24 cellular contexts compared by ENCODE assay signal in genomic region chr7:157656195-157656769, GRCh38.
DNase-seq lines count a peak whose midpoint lies in the region; ATAC-seq and TF ChIP-seq lines count a peak whose summit lies in the region.
"Had no signal": no experiment of that assay in that cellular context is flagged by ENCODE, and none has a peak within 500 bp of the region (broad histone marks: within the 10 kb centered on the region; RNA-seq: fewer than 3 reads in every experiment).

No MANE protein-coding gene starts in this region.

- H3K36me3 ChIP-seq in BLaER1 (no peaks in the 10 kb centered on the region), HCT116 (ENCODE audit: control insufficient read depth in 1 of 2, insufficient read depth in 2 of 2, low read length in 2 of 2) (no peaks in the 10 kb centered on the region), neural progenitor cell (no peaks in the 10 kb centered on the region)
- H3K36me3 ChIP-seq: left ventricle myocardium inferior had no signal

- peak; percentile 55; the same call in 1 of the 2 replicates for ATAC-seq in HCT116
- no peak for ATAC-seq in stimulated activated naive CD8-positive, alpha-beta T cell treated with anti-CD3 and anti-CD28 coated beads, Interleukin-15, amount 100 ng/mL, for 72 hours
- ATAC-seq in GM21619 (IDR thresholded peaks at IDR 0.05; ENCODE audit: unreplicated experiment): no peak
- ATAC-seq: activated naive CD8-positive, alpha-beta T cell treated with anti-CD3 and anti-CD28 coated beads, Interleukin-2, amount 50 U/mL, for 24 hours; naive thymus-derived CD4-positive, alpha-beta T cell; stimulated activated naive CD8-positive, alpha-beta T cell treated with anti-CD3 and anti-CD28 coated beads, Interleukin-15, Interleukin-2, amounts not matched to agents 100 U/mL and 50 U/mL, for 24 hours had no signal

- H3K4me3 Mint-ChIP-seq in chondrocyte (ENCODE audit: unreplicated experiment): no peak overlapping the region
- H3K4me3 Mint-ChIP-seq in neural progenitor cell: no peak overlapping the region
- no peak overlapping the region for H3K4me3 Mint-ChIP-seq in stimulated activated naive CD8-positive, alpha-beta T cell treated with anti-CD3 and anti-CD28 coated beads, Interleukin-15, amount 100 ng/mL, for 72 hours
- H3K4me3 Mint-ChIP-seq: activated naive CD8-positive, alpha-beta T cell treated with anti-CD3 and anti-CD28 coated beads, Interleukin-2, amount 50 U/mL, for 24 hours; central memory CD8-positive, alpha-beta T cell; immature natural killer cell; naive thymus-derived CD4-positive, alpha-beta T cell had no signal

- CTCF ChIA-PET in HCT116 (lab: Charles Lee): no interaction called here

- no peaks in the 10 kb centered on the region for H3K9me3 Mint-ChIP-seq in chondrocyte (ENCODE audit: low read depth)
- H3K9me3 Mint-ChIP-seq in neural progenitor cell: no peaks in the 10 kb centered on the region
- H3K9me3 Mint-ChIP-seq in stimulated activated naive CD8-positive, alpha-beta T cell treated with anti-CD3 and anti-CD28 coated beads, Interleukin-15, amount 100 ng/mL, for 72 hours: no peaks in the 10 kb centered on the region
- H3K9me3 Mint-ChIP-seq: activated naive CD8-positive, alpha-beta T cell treated with anti-CD3 and anti-CD28 coated beads, Interleukin-2, amount 50 U/mL, for 24 hours; central memory CD8-positive, alpha-beta T cell; naive thymus-derived CD4-positive, alpha-beta T cell had no signal

- H3K9me2 ChIP-seq in HCT116 (ENCODE audit: insufficient read depth): no peaks in the 10 kb centered on the region

- no peak overlapping the region for H2AFZ ChIP-seq in HCT116 (ENCODE audit: low read depth, low read length, poor library complexity, severe bottlenecking)
- H2AFZ ChIP-seq in neural progenitor cell (replicated peaks): no peak overlapping the region

- TF ChIP-seq RAD21 in HCT116 (IDR thresholded peaks at IDR 0.05; ENCODE audit: low read depth): no peak

- H3K79me2 ChIP-seq in HCT116 (ENCODE audit: insufficient read depth, low read length) (no peaks in the 10 kb centered on the region), neural progenitor cell (ENCODE audit: low read depth) (no peaks in the 10 kb centered on the region)

- no peak for DNase-seq in HCT116 (ENCODE audit: low read depth, low spot score)
- DNase-seq in chondrocyte (ENCODE audit: low spot score): peak; percentile 90
- no peak for DNase-seq in neural progenitor cell (ENCODE audit: low spot score)
- DNase-seq in stimulated activated naive CD8-positive, alpha-beta T cell treated with anti-CD3 and anti-CD28 coated beads, Interleukin-15, amount 100 ng/mL, for 72 hours: no peak
- no peak for DNase-seq in activated CD4-positive, CD25-positive, alpha-beta regulatory T cell (lab: John Stamatoyannopoulos, UW)
- no peak for DNase-seq in cerebellar nuclear complex (lab: John Stamatoyannopoulos, UW)
- DNase-seq: activated gamma-delta T cell; activated naive CD8-positive, alpha-beta T cell treated with anti-CD3 and anti-CD28 coated beads, Interleukin-2, amount 50 U/mL, for 24 hours; activated T-cell treated with anti-CD3 and anti-CD28 coated beads, Interleukin-2, amount 50 U/mL, for 1 hour; GF-D8; hypothalamus; immature natural killer cell; left ventricle myocardium inferior; midbrain; naive thymus-derived CD4-positive, alpha-beta T cell; NCI-H187 treated with DMSO at 0.1 percent for 48 hours; NCI-H526 treated with DMSO at 0.1 percent for 48 hours; occipital lobe; SJCRH30; stimulated activated naive CD8-positive, alpha-beta T cell treated with anti-CD3 and anti-CD28 coated beads, Interleukin-15, Interleukin-2, amounts not matched to agents 100 U/mL and 50 U/mL, for 24 hours had no signal

- TF ChIP-seq CTCF in HCT116 (IDR thresholded peaks at IDR 0.05 in 2 of 3, conservative IDR thresholded peaks at IDR 0.05 in 1 of 3; ENCODE audit: borderline replicate concordance in 1 of 3, insufficient read depth in 1 of 3, low read depth in 2 of 3, low read length in 2 of 3) (peak in 1 of 3 experiments; percentile 43; a peak in 3 of 6 replicates), chondrocyte (IDR thresholded peaks at IDR 0.05) (no peak), neural progenitor cell (IDR thresholded peaks at IDR 0.05) (peak; percentile 11)

- RAD21 ChIA-PET in HCT116 (lab: Charles Lee; ENCODE audit: low non-redundant PET in 1 of 2, low total read pairs in 2 of 2, uncharacterized antibody in 2 of 2, unreplicated experiment in 2 of 2): no interaction called here

- peaks cover 88% of the 10 kb centered on the region for H3K4me1 ChIP-seq in BLaER1
- peaks cover 0 to 7% of the 10 kb centered on the region in 2 experiments; a peak in 2 of 4 replicates for H3K4me1 ChIP-seq in HCT116 (ENCODE audit: control insufficient read depth in 1 of 2, insufficient read depth in 2 of 2, low read length in 2 of 2)
- no peaks in the 10 kb centered on the region for H3K4me1 ChIP-seq in neural progenitor cell
- H3K4me1 ChIP-seq: A549, left ventricle myocardium inferior, SJCRH30 had no signal

- H3K36me3 Mint-ChIP-seq in chondrocyte (ENCODE audit: low read depth): no peaks in the 10 kb centered on the region
- H3K36me3 Mint-ChIP-seq in neural progenitor cell: peaks cover 32% of the 10 kb centered on the region
- H3K36me3 Mint-ChIP-seq: immature natural killer cell; naive thymus-derived CD4-positive, alpha-beta T cell had no signal

- H3K27me3 ChIP-seq in BLaER1 (no peaks in the 10 kb centered on the region), HCT116 (ENCODE audit: insufficient read depth, low read length) (no peaks in the 10 kb centered on the region), neural progenitor cell (no peaks in the 10 kb centered on the region)
- H3K27me3 ChIP-seq: SJCRH30 had no signal

- no peak for TF ChIP-seq POLR2A in HCT116 (IDR thresholded peaks at IDR 0.05; ENCODE audit: borderline replicate concordance, extremely low read depth, insufficient read depth, insufficient read length)

- POLR2A ChIA-PET in HCT116 (lab: Charles Lee): no interaction called here

- no peaks in the 10 kb centered on the region for H3F3A ChIP-seq in neural progenitor cell (ENCODE audit: low read depth)

- H3K9me3 ChIP-seq in BLaER1: no peaks in the 10 kb centered on the region
- no peaks in the 10 kb centered on the region for H3K9me3 ChIP-seq in HCT116 (ENCODE audit: control insufficient read depth in 1 of 2, insufficient read depth in 1 of 2, low read depth in 1 of 2, low read length in 2 of 2)
- no peaks in the 10 kb centered on the region for H3K9me3 ChIP-seq in neural progenitor cell (ENCODE audit: low read depth)
- H3K9me3 ChIP-seq: A549, left ventricle myocardium inferior, SJCRH30 had no signal

- H3K27ac ChIP-seq in BLaER1 (peak overlapping the region; percentile 51; the same call in 1 of the 2 replicates), HCT116 (ENCODE audit: low read depth, low read length) (no peak overlapping the region), neural progenitor cell (no peak overlapping the region)
- H3K27ac ChIP-seq: A549, left ventricle myocardium inferior, SJCRH30 had no signal

- peaks cover 3% of the 10 kb centered on the region for H3K27me3 Mint-ChIP-seq in chondrocyte (ENCODE audit: low read depth)
- H3K27me3 Mint-ChIP-seq in neural progenitor cell (ENCODE audit: insufficient read depth, low read depth): peaks cover 8% of the 10 kb centered on the region
- no peaks in the 10 kb centered on the region for H3K27me3 Mint-ChIP-seq in stimulated activated naive CD8-positive, alpha-beta T cell treated with anti-CD3 and anti-CD28 coated beads, Interleukin-15, amount 100 ng/mL, for 72 hours
- H3K27me3 Mint-ChIP-seq: activated naive CD8-positive, alpha-beta T cell treated with anti-CD3 and anti-CD28 coated beads, Interleukin-2, amount 50 U/mL, for 24 hours; central memory CD8-positive, alpha-beta T cell; naive thymus-derived CD4-positive, alpha-beta T cell had no signal

- no peak overlapping the region for H3K27ac Mint-ChIP-seq in chondrocyte (ENCODE audit: unreplicated experiment)
- no peak overlapping the region for H3K27ac Mint-ChIP-seq in neural progenitor cell
- no peak overlapping the region for H3K27ac Mint-ChIP-seq in stimulated activated naive CD8-positive, alpha-beta T cell treated with anti-CD3 and anti-CD28 coated beads, Interleukin-15, amount 100 ng/mL, for 72 hours
- H3K27ac Mint-ChIP-seq: activated naive CD8-positive, alpha-beta T cell treated with anti-CD3 and anti-CD28 coated beads, Interleukin-2, amount 50 U/mL, for 24 hours; naive thymus-derived CD4-positive, alpha-beta T cell had no signal

- H3K4me2 ChIP-seq in BLaER1 (peak overlapping the region; percentile 61), HCT116 (ENCODE audit: low read length) (no peak overlapping the region), neural progenitor cell (no peak overlapping the region)
- H3K4me2 ChIP-seq: A549 had no signal

- H4K20me1 ChIP-seq in BLaER1 (no peaks in the 10 kb centered on the region), HCT116 (ENCODE audit: insufficient read depth) (no peaks in the 10 kb centered on the region), neural progenitor cell (ENCODE audit: low read depth) (no peaks in the 10 kb centered on the region)

- no peak overlapping the region for H3K9ac ChIP-seq in BLaER1
- H3K9ac ChIP-seq in HCT116 (ENCODE audit: low read length): no peak overlapping the region
- H3K9ac ChIP-seq in neural progenitor cell: no peak overlapping the region

- BruUV-seq in HCT116 (replicated peaks; lab: Mats Ljungman, UMichigan): no TSS peak

- intact Hi-C loops in HCT116 (cut with micrococcal nuclease): no loop called here

- H3K4me3 ChIP-seq in BLaER1 (no peak overlapping the region), HCT116 (replicated peaks in 1 of 2; ENCODE audit: low read depth in 1 of 2, low read length in 2 of 2) (no peak overlapping the region), neural progenitor cell (no peak overlapping the region)
- H3K4me3 ChIP-seq: A549, left ventricle myocardium inferior, SJCRH30 had no signal

- H3K4me1 Mint-ChIP-seq in chondrocyte (ENCODE audit: low read depth) (no peaks in the 10 kb centered on the region), neural progenitor cell (peaks cover 11% of the 10 kb centered on the region)
- peaks cover 10% of the 10 kb centered on the region for H3K4me1 Mint-ChIP-seq in stimulated activated naive CD8-positive, alpha-beta T cell treated with anti-CD3 and anti-CD28 coated beads, Interleukin-15, amount 100 ng/mL, for 72 hours
- H3K4me1 Mint-ChIP-seq: central memory CD8-positive, alpha-beta T cell had no signal

TF ChIP-seq in HCT116, 20 proteins besides CTCF, POLR2A, EP300 and RAD21 (continues in another document):
- no peak for TF ChIP-seq CBX3 (IDR thresholded peaks at IDR 0.05; ENCODE audit: low read depth)
